ENCODE assay signal across 29 cellular contexts in genomic region chr2:216888086-216888485, GRCh38. TPM values are rescaled to one million over a fixed set of nuclear protein-coding genes. Genes with fewer than 3 reads are reported as not detected.
"Had no signal": no experiment of that assay in that cellular context is flagged by ENCODE, and none has a peak within 500 bp of the region (broad histone marks: within the 10 kb centered on the region; RNA-seq: fewer than 3 reads in every experiment).

No MANE protein-coding gene starts in this region.

- H3K36me3 ChIP-seq: brain microvascular endothelial cell had no signal

- H3K27ac ChIP-seq: brain microvascular endothelial cell, SK-N-MC had no signal

- DNase-seq: activated CD4-positive, CD25-positive, alpha-beta regulatory T cell; activated CD8-positive, alpha-beta memory T cell treated with anti-CD3 and anti-CD28 coated beads, Interleukin-2, amount 50 U/mL, for 4 hours; activated CD8-positive, alpha-beta T cell treated with anti-CD3 and anti-CD28 coated beads for 36 hours; activated gamma-delta T cell treated with Interleukin-2 at 50 U/mL for 16 hours; activated naive CD4-positive, alpha-beta T cell treated with anti-CD3 and anti-CD28 coated beads, Interleukin-2, amount 10 ng/mL, durations not matched to agents 7 days and 5 days; activated naive CD8-positive, alpha-beta T cell treated with anti-CD3 and anti-CD28 coated beads for 36 hours; activated T-cell treated with anti-CD3 and anti-CD28 coated beads, Interleukin-2, amount 50 U/mL, for 72 hours; brain microvascular endothelial cell; KG1; NCI-H1048; NCI-H146; NCI-H187 treated with DMSO at 0.1 percent for 48 hours; NCI-H2081 treated with DMSO at 0.1 percent for 48 hours; NCI-H446; NCI-H774; NK-92 treated with Interleukin-12 subunit alpha and Interleukin-12 subunit beta, amount 100 ng/mL, for 24 hours; OCI-M1; RPMI8226; T-cell; T-helper 2 cell; T1000 had no signal

- ATAC-seq: activated CD8-positive, alpha-beta T cell treated with anti-CD3 and anti-CD28 coated beads for 36 hours; activated T-cell treated with anti-CD3 and anti-CD28 coated beads, Interleukin-2, amount 50 U/mL, for 72 hours; Panc1; Right ventricle myocardium inferior; T-cell had no signal

- H3K27me3 ChIP-seq: brain microvascular endothelial cell had no signal

- H3K4me3 ChIP-seq: SK-N-MC had no signal

RNA-seq across cellular contexts. Expression of gene TNP1, which starts 28.2 kb away (rescaled TPM):
- total RNA-seq: activated CD8-positive, alpha-beta T cell treated with anti-CD3 and anti-CD28 coated beads for 36 hours; activated naive CD8-positive, alpha-beta T cell treated with anti-CD3 and anti-CD28 coated beads for 36 hours; activated T-cell treated with anti-CD3 and anti-CD28 coated beads, Interleukin-2, amount 50 U/mL, for 72 hours; activated T-helper 2 cell treated with anti-CD3 and anti-CD28 coated beads, Interferon-gamma antibody, Interleukin-2, Interleukin-4, amounts not matched to agents 10 μg/mL and 5 μg/mL and 100 μg/mL, durations not matched to agents 14 hours and 24 hours and 36 hours; cardiac septum; LHCN-M2; M059J; Right ventricle myocardium inferior; T-cell had no signal
- polyA plus RNA-seq: adipose tissue had no signal
